Comparison of ENCODE assay signal across 1 cellular context in the genomic region with DNA sequence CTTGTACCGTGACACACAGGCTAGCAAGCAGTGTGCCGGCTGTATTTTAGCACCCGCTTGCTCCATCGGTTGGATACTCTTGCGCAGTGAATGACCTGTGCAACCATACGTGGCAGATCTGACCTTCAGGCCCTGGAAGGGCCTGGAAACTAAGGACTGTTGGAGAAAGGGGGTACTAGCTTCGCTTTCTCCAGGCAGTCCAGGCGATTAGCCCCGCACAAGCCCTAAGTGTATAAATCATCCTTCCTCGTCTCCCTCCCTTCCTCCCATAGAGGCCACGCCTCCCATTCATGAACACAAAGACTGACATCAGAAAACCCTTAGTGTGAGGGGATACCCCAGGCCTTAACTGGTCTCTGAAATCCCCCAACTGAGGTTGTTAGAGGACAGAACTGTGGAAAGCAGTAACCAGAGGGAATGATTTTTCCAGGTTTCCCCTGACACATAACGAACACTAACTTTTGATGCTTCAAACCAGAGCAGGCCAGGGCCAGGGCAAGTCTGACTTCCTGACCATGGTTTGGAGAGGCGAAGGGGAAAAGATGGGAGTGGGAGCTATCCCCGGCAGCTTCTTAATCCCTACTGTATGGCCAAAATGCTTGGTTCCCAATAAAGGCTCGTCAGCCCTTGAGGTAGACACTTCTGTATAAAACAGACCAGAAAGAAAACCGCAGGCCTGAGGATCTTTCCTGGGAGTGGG.
TF ChIP-seq lines count a peak whose summit lies in the region.

No MANE protein-coding gene starts in this region.

TF ChIP-seq in SK-N-SH treated with all-trans-retinoic acid at 6 μM for 48 hours, 23 proteins besides CTCF, POLR2A, EP300 and RAD21 (continued from another document):
- TF ChIP-seq, protein P1, sequence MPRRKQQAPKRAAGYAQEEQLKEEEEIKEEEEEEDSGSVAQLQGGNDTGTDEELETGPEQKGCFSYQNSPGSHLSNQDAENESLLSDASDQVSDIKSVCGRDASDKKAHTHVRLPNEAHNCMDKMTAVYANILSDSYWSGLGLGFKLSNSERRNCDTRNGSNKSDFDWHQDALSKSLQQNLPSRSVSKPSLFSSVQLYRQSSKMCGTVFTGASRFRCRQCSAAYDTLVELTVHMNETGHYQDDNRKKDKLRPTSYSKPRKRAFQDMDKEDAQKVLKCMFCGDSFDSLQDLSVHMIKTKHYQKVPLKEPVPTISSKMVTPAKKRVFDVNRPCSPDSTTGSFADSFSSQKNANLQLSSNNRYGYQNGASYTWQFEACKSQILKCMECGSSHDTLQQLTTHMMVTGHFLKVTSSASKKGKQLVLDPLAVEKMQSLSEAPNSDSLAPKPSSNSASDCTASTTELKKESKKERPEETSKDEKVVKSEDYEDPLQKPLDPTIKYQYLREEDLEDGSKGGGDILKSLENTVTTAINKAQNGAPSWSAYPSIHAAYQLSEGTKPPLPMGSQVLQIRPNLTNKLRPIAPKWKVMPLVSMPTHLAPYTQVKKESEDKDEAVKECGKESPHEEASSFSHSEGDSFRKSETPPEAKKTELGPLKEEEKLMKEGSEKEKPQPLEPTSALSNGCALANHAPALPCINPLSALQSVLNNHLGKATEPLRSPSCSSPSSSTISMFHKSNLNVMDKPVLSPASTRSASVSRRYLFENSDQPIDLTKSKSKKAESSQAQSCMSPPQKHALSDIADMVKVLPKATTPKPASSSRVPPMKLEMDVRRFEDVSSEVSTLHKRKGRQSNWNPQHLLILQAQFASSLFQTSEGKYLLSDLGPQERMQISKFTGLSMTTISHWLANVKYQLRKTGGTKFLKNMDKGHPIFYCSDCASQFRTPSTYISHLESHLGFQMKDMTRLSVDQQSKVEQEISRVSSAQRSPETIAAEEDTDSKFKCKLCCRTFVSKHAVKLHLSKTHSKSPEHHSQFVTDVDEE (CRISPR knock-in tag; IDR thresholded peaks at IDR 0.05) = no peak
- TF ChIP-seq ZFP3 (CRISPR knock-in tag; IDR thresholded peaks at IDR 0.05) = no peak
- TF ChIP-seq BACH2 (CRISPR knock-in tag; IDR thresholded peaks at IDR 0.05; ENCODE audit: borderline replicate concordance) = no peak
- TF ChIP-seq OSR1 (CRISPR knock-in tag; IDR thresholded peaks at IDR 0.05) = no peak
- no peak for TF ChIP-seq TOX (CRISPR knock-in tag; IDR thresholded peaks at IDR 0.05; ENCODE audit: borderline replicate concordance)
- TF ChIP-seq CSDC2 (CRISPR knock-in tag; IDR thresholded peaks at IDR 0.05) = no peak
- TF ChIP-seq, protein P2, sequence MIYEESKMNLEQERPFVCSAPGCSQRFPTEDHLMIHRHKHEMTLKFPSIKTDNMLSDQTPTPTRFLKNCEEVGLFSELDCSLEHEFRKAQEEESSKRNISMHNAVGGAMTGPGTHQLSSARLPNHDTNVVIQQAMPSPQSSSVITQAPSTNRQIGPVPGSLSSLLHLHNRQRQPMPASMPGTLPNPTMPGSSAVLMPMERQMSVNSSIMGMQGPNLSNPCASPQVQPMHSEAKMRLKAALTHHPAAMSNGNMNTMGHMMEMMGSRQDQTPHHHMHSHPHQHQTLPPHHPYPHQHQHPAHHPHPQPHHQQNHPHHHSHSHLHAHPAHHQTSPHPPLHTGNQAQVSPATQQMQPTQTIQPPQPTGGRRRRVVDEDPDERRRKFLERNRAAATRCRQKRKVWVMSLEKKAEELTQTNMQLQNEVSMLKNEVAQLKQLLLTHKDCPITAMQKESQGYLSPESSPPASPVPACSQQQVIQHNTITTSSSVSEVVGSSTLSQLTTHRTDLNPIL (CRISPR knock-in tag; IDR thresholded peaks at IDR 0.05; ENCODE audit: low read depth) = no peak
- no peak for TF ChIP-seq TCF4 (CRISPR knock-in tag; IDR thresholded peaks at IDR 0.05; ENCODE audit: borderline replicate concordance)
- TF ChIP-seq PPARA (CRISPR knock-in tag; IDR thresholded peaks at IDR 0.05; ENCODE audit: borderline replicate concordance) = no peak
